ENCODE assay signal across 12 cellular contexts in genomic region chr2:185979546-185980071, GRCh38.
DNase-seq lines count a peak whose midpoint lies in the region; ATAC-seq and TF ChIP-seq lines count a peak whose summit lies in the region.
"Had no signal": no experiment of that assay in that cellular context is flagged by ENCODE, and none has a peak within 500 bp of the region (broad histone marks: within the 10 kb centered on the region; RNA-seq: fewer than 3 reads in every experiment).

No MANE protein-coding gene starts in this region.

- intact Hi-C loops in CD14-positive monocyte (cut with micrococcal nuclease): no loop called here

- H3K4me3 Mint-ChIP-seq in CD14-positive monocyte: no peak overlapping the region
- H3K4me3 Mint-ChIP-seq: effector memory CD8-positive, alpha-beta T cell; naive thymus-derived CD8-positive, alpha-beta T cell; stimulated activated naive B cell treated with anti-CD40 and anti-IgM and Interleukin-4, amounts not matched to agents 10 μg/mL and 1 μg/mL and 100 μg/mL, for 72 hours had no signal

- peak overlapping the region; percentile 78 for H3K27ac ChIP-seq in foreskin keratinocyte
- H3K27ac ChIP-seq: adrenal gland had no signal

- peaks cover 0 to 3% (median 0%) of the 10 kb centered on the region in 7 donors for H3K9me3 Mint-ChIP-seq in CD14-positive monocyte

- peak; percentile 30 for DNase-seq in EL
- peak; percentile 1 for DNase-seq in H7
- DNase-seq in RKO (ENCODE audit: low spot score): peak; percentile 67
- DNase-seq in foreskin keratinocyte: peak; percentile 87 to 96
- no peak for DNase-seq in CD14-positive monocyte (ENCODE audit: low spot score)
- DNase-seq: adrenal gland; effector memory CD8-positive, alpha-beta T cell; naive thymus-derived CD8-positive, alpha-beta T cell; stimulated activated naive B cell treated with anti-CD40 and anti-IgM and Interleukin-4, amounts not matched to agents 10 μg/mL and 1 μg/mL and 100 μg/mL, for 72 hours had no signal

- peak; percentile 66 for TF ChIP-seq CTCF in foreskin keratinocyte (conservative IDR thresholded peaks at IDR 0.05)
- TF ChIP-seq CTCF in CD14-positive monocyte (IDR thresholded peaks at IDR 0.05): no peak

- H3K27me3 Mint-ChIP-seq in CD14-positive monocyte (ENCODE audit: low read depth in 3 of 3): no peaks in the 10 kb centered on the region
- H3K27me3 Mint-ChIP-seq: effector memory CD8-positive, alpha-beta T cell; naive thymus-derived CD8-positive, alpha-beta T cell; stimulated activated naive B cell treated with anti-CD40 and anti-IgM and Interleukin-4, amounts not matched to agents 10 μg/mL and 1 μg/mL and 100 μg/mL, for 72 hours had no signal

- H3K36me3 Mint-ChIP-seq in CD14-positive monocyte: no peaks in the 10 kb centered on the region

- no peak overlapping the region for H3K27ac Mint-ChIP-seq in CD14-positive monocyte
- H3K27ac Mint-ChIP-seq: effector memory CD8-positive, alpha-beta T cell; naive thymus-derived CD8-positive, alpha-beta T cell; stimulated activated naive B cell treated with anti-CD40 and anti-IgM and Interleukin-4, amounts not matched to agents 10 μg/mL and 1 μg/mL and 100 μg/mL, for 72 hours had no signal

- ATAC-seq in foreskin keratinocyte: peak; percentile 99
- ATAC-seq in HG02970 (IDR thresholded peaks at IDR 0.05; ENCODE audit: low FRiP score, unreplicated experiment): no peak
- ATAC-seq in HG03442 (IDR thresholded peaks at IDR 0.05; ENCODE audit: unreplicated experiment): no peak
- ATAC-seq in HG02588 (IDR thresholded peaks at IDR 0.05; ENCODE audit: unreplicated experiment): no peak
- ATAC-seq: effector memory CD8-positive, alpha-beta T cell; naive thymus-derived CD8-positive, alpha-beta T cell; stimulated activated naive B cell treated with anti-CD40 and anti-IgM and Interleukin-4, amounts not matched to agents 10 μg/mL and 1 μg/mL and 100 μg/mL, for 72 hours had no signal

- H3K4me3 ChIP-seq in H7 (ENCODE audit: insufficient read depth, low read depth, low read length): no peak overlapping the region
- H3K4me3 ChIP-seq: adrenal gland had no signal

- H3K36me3 ChIP-seq in H7 (replicated peaks; ENCODE audit: control insufficient read depth, insufficient read depth, low read length): no peaks in the 10 kb centered on the region
- H3K36me3 ChIP-seq: adrenal gland had no signal

- peaks cover 9% of the 10 kb centered on the region for H3K4me1 ChIP-seq in foreskin keratinocyte
- H3K4me1 ChIP-seq: adrenal gland had no signal

- H3K4me1 Mint-ChIP-seq in CD14-positive monocyte: no peaks in the 10 kb centered on the region
- H3K4me1 Mint-ChIP-seq: naive thymus-derived CD8-positive, alpha-beta T cell; stimulated activated naive B cell treated with anti-CD40 and anti-IgM and Interleukin-4, amounts not matched to agents 10 μg/mL and 1 μg/mL and 100 μg/mL, for 72 hours had no signal

- H3K27me3 ChIP-seq in H7 (ENCODE audit: control insufficient read depth, insufficient read depth, low read length): no peaks in the 10 kb centered on the region
- no peaks in the 10 kb centered on the region for H3K27me3 ChIP-seq in foreskin keratinocyte
- H3K27me3 ChIP-seq: adrenal gland had no signal
